ENCODE assay signal across 17 cellular contexts in genomic region chr2:118085173-118086023, GRCh38. TPM values are rescaled to one million over a fixed set of nuclear protein-coding genes. Genes with fewer than 3 reads are reported as not detected.
DNase-seq lines count a peak whose midpoint lies in the region; ATAC-seq and TF ChIP-seq lines count a peak whose summit lies in the region.
"Had no signal": no experiment of that assay in that cellular context is flagged by ENCODE, and none has a peak within 500 bp of the region (broad histone marks: within the 10 kb centered on the region; RNA-seq: fewer than 3 reads in every experiment).

No MANE protein-coding gene starts in this region.

- no peaks in the 10 kb centered on the region for H3K36me3 ChIP-seq in stomach

- H3K4me3 ChIP-seq in stomach = no peak overlapping the region
- H3K4me3 ChIP-seq: GM23248 had no signal

- H3K9me3 ChIP-seq in stomach = no peaks in the 10 kb centered on the region

- no peaks in the 10 kb centered on the region for H3K27me3 ChIP-seq in stomach

- peaks cover 0 to 46% (median 30%) of the 10 kb centered on the region in 4 donors for H3K4me1 ChIP-seq in stomach

- no peak for TF ChIP-seq POLR2A in stomach (IDR thresholded peaks at IDR 0.05)

- DNase-seq in HT-29 (ENCODE audit: low spot score) (peak; percentile 81), kidney tubule cell (ENCODE audit: low spot score) (peak; percentile 58), stomach (peak; percentile 37), GOT3 (lab: John Stamatoyannopoulos, UW) (no peak), GM20000 (ENCODE audit: low spot score) (no peak)
- DNase-seq: CD8-positive, alpha-beta memory T cell; DMS 273 treated with DMSO at 0.1 percent for 48 hours; EL; GM23248; HFFc6; MV-4-11; NCI-H1417 treated with DMSO at 0.1 percent for 48 hours; NCI-H2029; NCI-H510A had no signal

- TF ChIP-seq CTCF in VCaP (conservative IDR thresholded peaks at IDR 0.05) (no peak), stomach (IDR thresholded peaks at IDR 0.05) (no peak), GM20000 (IDR thresholded peaks at IDR 0.05; ENCODE audit: extremely low read depth, missing control alignments) (no peak)

- intact Hi-C loops in stomach (cut with DNase I; ENCODE audit: low total_unique reads) = no loop called here

- 36 to 54% (median 49%) methylated on average over 2 of the region's 2 CpGs for WGBS in stomach, 5 donors

- TF ChIP-seq EP300 in stomach (IDR thresholded peaks at IDR 0.05) = no peak

- peak overlapping the region; percentile 77 for H3K27ac ChIP-seq in VCaP
- H3K27ac ChIP-seq in stomach = peak overlapping the region; percentile 43 to 82 (median 59)
- H3K27ac ChIP-seq: GM23248, KMS-11 had no signal

- no peak for ATAC-seq in GM21786 (IDR thresholded peaks at IDR 0.05; ENCODE audit: unreplicated experiment)

RNA-seq across cellular contexts. Expression of gene INSIG2, which starts 2.9 kb away (rescaled TPM):
- total RNA-seq in HT-29 (2014; rRNA removed; shearing (Covaris generic)) = 4.4 and 4.9 TPM in 2 replicates
- 10 to 100 TPM in 3 of 5 donors, 1 to 10 TPM in 2; 6.7 to 37.8 (median 11.1) TPM for total RNA-seq in stomach
- polyA plus RNA-seq in stomach = 10 to 100 TPM in 1 of 3 donors, 1 to 10 TPM in 2; 9.5 to 11.9 (median 9.6) TPM

Comparison
In these comparisons a context has a peak if more than half of its experiments do, and no peak if none do; other contexts are left out.
1. DNase-seq: peak in HT-29 (single experiment), kidney tubule cell (single experiment) and stomach (single experiment); none in GOT3 (single experiment) and GM20000 (single experiment).